Comparison of ENCODE assay signal across 9 cellular contexts in genomic region chr21:39004776-39005605, GRCh38.
DNase-seq lines count a peak whose midpoint lies in the region; ATAC-seq, FAIRE-seq and TF ChIP-seq lines count a peak whose summit lies in the region.
"Had no signal": no experiment of that assay in that cellular context is flagged by ENCODE, and none has a peak within 500 bp of the region (broad histone marks: within the 10 kb centered on the region; RNA-seq: fewer than 3 reads in every experiment).

No MANE protein-coding gene starts in this region.

- no peak overlapping the region for H3K18ac ChIP-seq in mesendoderm (ENCODE audit: low read length)

- H2BK120ac ChIP-seq in mesendoderm (ENCODE audit: low read depth, low read length) = no peak overlapping the region

- H3K27me3 ChIP-seq in liver (ENCODE audit: control insufficient read depth in 4 of 4, insufficient read depth in 4 of 4, low read length in 3 of 4) (no peaks in the 10 kb centered on the region), upper lobe of right lung (no peaks in the 10 kb centered on the region), mesendoderm (ENCODE audit: insufficient read depth, low read length, poor library complexity) (no peaks in the 10 kb centered on the region)

- DNase-seq in AG10803 (ENCODE audit: low read depth) (peak; percentile 49), M059J (ENCODE audit: low read depth) (peak; percentile 30), astrocyte of the hippocampus (ENCODE audit: low read depth, low spot score) (peak; percentile 49), upper lobe of right lung (peak; percentile 76), mesendoderm (no peak), ecto neural progenitor cell (ENCODE audit: low spot score) (no peak), HTR-8/SVneo (ENCODE audit: insufficient read length, low spot score) (no peak)

- H3K23ac ChIP-seq in mesendoderm (ENCODE audit: low read length) = no peak overlapping the region

- H2BK15ac ChIP-seq in mesendoderm (replicated peaks; ENCODE audit: low read depth) = no peak overlapping the region

- intact Hi-C loops in upper lobe of right lung (cut with DNase I) = no loop called here

- H2BK5ac ChIP-seq in mesendoderm (ENCODE audit: low read length) = no peak overlapping the region

- no peak overlapping the region for H4K8ac ChIP-seq in mesendoderm (ENCODE audit: low read depth, low read length)

- no peak for FAIRE-seq in HTR-8/SVneo (lab: Jason Lieb, UNC)
- FAIRE-seq: GM12878 had no signal

- H3K4ac ChIP-seq in mesendoderm (ENCODE audit: low read depth, low read length) = no peak overlapping the region

- H4K5ac ChIP-seq in mesendoderm (ENCODE audit: low read length) = no peak overlapping the region

- H3K9ac ChIP-seq in liver (ENCODE audit: low read depth in 1 of 2, low read length in 2 of 2) (no peak overlapping the region), mesendoderm (ENCODE audit: low read length) (no peak overlapping the region)

- H2AK5ac ChIP-seq in mesendoderm (ENCODE audit: low read length) = no peak overlapping the region

- no peak overlapping the region for H3K56ac ChIP-seq in mesendoderm (ENCODE audit: low read length)

- no peaks in the 10 kb centered on the region for H3K79me1 ChIP-seq in mesendoderm (ENCODE audit: low read length)

- ATAC-seq in upper lobe of right lung = peak; percentile 63
- ATAC-seq: GM12878 had no signal

- no peak overlapping the region for H3K4me2 ChIP-seq in mesendoderm (ENCODE audit: low read length)

- no peaks in the 10 kb centered on the region for H3K36me3 ChIP-seq in liver (ENCODE audit: control insufficient read depth in 4 of 4, insufficient read depth in 3 of 4, low read depth in 1 of 4, low read length in 3 of 4)
- no peaks in the 10 kb centered on the region for H3K36me3 ChIP-seq in upper lobe of right lung
- H3K36me3 ChIP-seq in mesendoderm (ENCODE audit: control insufficient read depth, insufficient read depth, low read length) = no peaks in the 10 kb centered on the region

- 59% methylated on average over 20 of the region's 20 CpGs for WGBS in liver
- WGBS in mesendoderm (ENCODE audit: extremely low coverage, insufficient coverage, low lambda C conversion rate) = no CpG with 5 or more reads among the region's 20 CpGs

- H3K4me1 ChIP-seq in liver (ENCODE audit: control insufficient read depth in 4 of 4, insufficient read depth in 4 of 4, low read length in 3 of 4) (peaks cover 0 to 3% (median 0%) of the 10 kb centered on the region in 4 donors), upper lobe of right lung (peaks cover 61% of the 10 kb centered on the region), mesendoderm (ENCODE audit: control insufficient read depth, low read depth, low read length) (no peaks in the 10 kb centered on the region)

- peak in 1 of 2 donors; percentile 33 for TF ChIP-seq RAD21 in liver (IDR thresholded peaks at IDR 0.05)

- peak overlapping the region; percentile 76 to 79 for H3K27ac ChIP-seq in liver (ENCODE audit: low read depth in 1 of 2, low read length in 2 of 2)
- peak overlapping the region; percentile 79 for H3K27ac ChIP-seq in upper lobe of right lung
- H3K27ac ChIP-seq in mesendoderm (ENCODE audit: low read depth, low read length) = no peak overlapping the region

- TF ChIP-seq CTCF in AG10803 (conservative IDR thresholded peaks at IDR 0.05; ENCODE audit: low read length) = no peak
- no peak for TF ChIP-seq CTCF in liver (IDR thresholded peaks at IDR 0.05; ENCODE audit: low read depth, low read length, missing input control)
- no peak for TF ChIP-seq CTCF in upper lobe of right lung (IDR thresholded peaks at IDR 0.05)

- H3K9me3 ChIP-seq in liver (ENCODE audit: control insufficient read depth in 4 of 4, low read length in 3 of 4) (no peaks in the 10 kb centered on the region), upper lobe of right lung (no peaks in the 10 kb centered on the region)

- no peak overlapping the region for H3K4me3 ChIP-seq in AG10803 (ENCODE audit: low read length)
- H3K4me3 ChIP-seq in liver (ENCODE audit: low read depth in 1 of 3, low read length in 3 of 3) = no peak overlapping the region
- no peak overlapping the region for H3K4me3 ChIP-seq in upper lobe of right lung
- no peak overlapping the region for H3K4me3 ChIP-seq in mesendoderm (ENCODE audit: low read length)
- H3K4me3 ChIP-seq: GM12878 had no signal

- no peaks in the 10 kb centered on the region for H3K79me2 ChIP-seq in mesendoderm (ENCODE audit: control insufficient read depth, insufficient read depth, low read length)

TF ChIP-seq in liver, 16 proteins besides CTCF, POLR2A, EP300 and RAD21:
- TF ChIP-seq RXRA (IDR thresholded peaks at IDR 0.05) = peak in 1 of 2 donors; percentile 7
- no peak for TF ChIP-seq ATF3 (IDR thresholded peaks at IDR 0.05)

Comparison
In these comparisons a context has a peak if more than half of its experiments do, and no peak if none do; other contexts are left out.
1. DNase-seq: peak in AG10803 (single experiment), M059J (single experiment), astrocyte of the hippocampus (single experiment) and upper lobe of right lung (single experiment); none in mesendoderm (single experiment), ecto neural progenitor cell (single experiment) and HTR-8/SVneo (single experiment).